1 cellular context compared by ENCODE assay signal in genomic region chr1:161502641-161503393, GRCh38.
TF ChIP-seq lines count a peak whose summit lies in the region.

No MANE protein-coding gene starts in this region.

TF ChIP-seq in K562, 482 proteins besides CTCF, POLR2A, EP300 and RAD21 (continued from another document and continues in another):
- no peak for TF ChIP-seq MITF (IDR thresholded peaks at IDR 0.05)
- peak; percentile 96 for TF ChIP-seq ARID1B (IDR thresholded peaks at IDR 0.05)
- no peak for TF ChIP-seq ZNF512 (tag; IDR thresholded peaks at IDR 0.05)
- TF ChIP-seq PRMT5 (CRISPR knock-in tag; IDR thresholded peaks at IDR 0.05): no peak
- peak; percentile 20; the same call in 1 of the 2 replicates for TF ChIP-seq NFRKB (IDR thresholded peaks at IDR 0.05; ENCODE audit: low read depth)
- TF ChIP-seq SRSF3 (IDR thresholded peaks at IDR 0.05; ENCODE audit: insufficient read depth, low read length): no peak
- no peak for TF ChIP-seq PHB2 (IDR thresholded peaks at IDR 0.05; ENCODE audit: low read depth)
- no peak for TF ChIP-seq KDM2B (CRISPR knock-in tag; IDR thresholded peaks at IDR 0.05)
- no peak for TF ChIP-seq ZNF3 (CRISPR knock-in tag; IDR thresholded peaks at IDR 0.05)
- TF ChIP-seq, protein P1, sequence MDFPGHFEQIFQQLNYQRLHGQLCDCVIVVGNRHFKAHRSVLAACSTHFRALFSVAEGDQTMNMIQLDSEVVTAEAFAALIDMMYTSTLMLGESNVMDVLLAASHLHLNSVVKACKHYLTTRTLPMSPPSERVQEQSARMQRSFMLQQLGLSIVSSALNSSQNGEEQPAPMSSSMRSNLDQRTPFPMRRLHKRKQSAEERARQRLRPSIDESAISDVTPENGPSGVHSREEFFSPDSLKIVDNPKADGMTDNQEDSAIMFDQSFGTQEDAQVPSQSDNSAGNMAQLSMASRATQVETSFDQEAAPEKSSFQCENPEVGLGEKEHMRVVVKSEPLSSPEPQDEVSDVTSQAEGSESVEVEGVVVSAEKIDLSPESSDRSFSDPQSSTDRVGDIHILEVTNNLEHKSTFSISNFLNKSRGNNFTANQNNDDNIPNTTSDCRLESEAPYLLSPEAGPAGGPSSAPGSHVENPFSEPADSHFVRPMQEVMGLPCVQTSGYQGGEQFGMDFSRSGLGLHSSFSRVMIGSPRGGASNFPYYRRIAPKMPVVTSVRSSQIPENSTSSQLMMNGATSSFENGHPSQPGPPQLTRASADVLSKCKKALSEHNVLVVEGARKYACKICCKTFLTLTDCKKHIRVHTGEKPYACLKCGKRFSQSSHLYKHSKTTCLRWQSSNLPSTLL (IDR thresholded peaks at IDR 0.05): no peak
- TF ChIP-seq STAT5B (CRISPR knock-in tag; IDR thresholded peaks at IDR 0.05): no peak
- TF ChIP-seq, protein P2, sequence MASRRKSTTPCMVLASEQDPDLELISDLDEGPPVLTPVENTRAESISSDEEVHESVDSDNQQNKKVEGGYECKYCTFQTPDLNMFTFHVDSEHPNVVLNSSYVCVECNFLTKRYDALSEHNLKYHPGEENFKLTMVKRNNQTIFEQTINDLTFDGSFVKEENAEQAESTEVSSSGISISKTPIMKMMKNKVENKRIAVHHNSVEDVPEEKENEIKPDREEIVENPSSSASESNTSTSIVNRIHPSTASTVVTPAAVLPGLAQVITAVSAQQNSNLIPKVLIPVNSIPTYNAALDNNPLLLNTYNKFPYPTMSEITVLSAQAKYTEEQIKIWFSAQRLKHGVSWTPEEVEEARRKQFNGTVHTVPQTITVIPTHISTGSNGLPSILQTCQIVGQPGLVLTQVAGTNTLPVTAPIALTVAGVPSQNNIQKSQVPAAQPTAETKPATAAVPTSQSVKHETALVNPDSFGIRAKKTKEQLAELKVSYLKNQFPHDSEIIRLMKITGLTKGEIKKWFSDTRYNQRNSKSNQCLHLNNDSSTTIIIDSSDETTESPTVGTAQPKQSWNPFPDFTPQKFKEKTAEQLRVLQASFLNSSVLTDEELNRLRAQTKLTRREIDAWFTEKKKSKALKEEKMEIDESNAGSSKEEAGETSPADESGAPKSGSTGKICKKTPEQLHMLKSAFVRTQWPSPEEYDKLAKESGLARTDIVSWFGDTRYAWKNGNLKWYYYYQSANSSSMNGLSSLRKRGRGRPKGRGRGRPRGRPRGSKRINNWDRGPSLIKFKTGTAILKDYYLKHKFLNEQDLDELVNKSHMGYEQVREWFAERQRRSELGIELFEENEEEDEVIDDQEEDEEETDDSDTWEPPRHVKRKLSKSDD (conservative IDR thresholded peaks at IDR 0.05; ENCODE audit: low read length): no peak
- TF ChIP-seq KLF10 (CRISPR knock-in tag; IDR thresholded peaks at IDR 0.05): no peak
- TF ChIP-seq RBM17 (IDR thresholded peaks at IDR 0.05; ENCODE audit: borderline replicate concordance, low read depth, low read length): no peak
- TF ChIP-seq CHD1 (IDR thresholded peaks at IDR 0.05; ENCODE audit: low read length): no peak
- TF ChIP-seq GATAD2B (IDR thresholded peaks at IDR 0.05; ENCODE audit: borderline replicate concordance): no peak
- TF ChIP-seq ZFX (CRISPR knock-in tag; IDR thresholded peaks at IDR 0.05): no peak
- no peak for TF ChIP-seq TOE1 (IDR thresholded peaks at IDR 0.05; ENCODE audit: borderline replicate concordance)
- no peak for TF ChIP-seq TOE1 (CRISPR knock-in tag; IDR thresholded peaks at IDR 0.05; ENCODE audit: borderline replicate concordance, low read depth)
- TF ChIP-seq PYGO2 (tag; IDR thresholded peaks at IDR 0.05): no peak
- TF ChIP-seq HLTF (IDR thresholded peaks at IDR 0.05): no peak
- no peak for TF ChIP-seq ZBTB12 (CRISPR knock-in tag; IDR thresholded peaks at IDR 0.05)
- TF ChIP-seq, protein P3, sequence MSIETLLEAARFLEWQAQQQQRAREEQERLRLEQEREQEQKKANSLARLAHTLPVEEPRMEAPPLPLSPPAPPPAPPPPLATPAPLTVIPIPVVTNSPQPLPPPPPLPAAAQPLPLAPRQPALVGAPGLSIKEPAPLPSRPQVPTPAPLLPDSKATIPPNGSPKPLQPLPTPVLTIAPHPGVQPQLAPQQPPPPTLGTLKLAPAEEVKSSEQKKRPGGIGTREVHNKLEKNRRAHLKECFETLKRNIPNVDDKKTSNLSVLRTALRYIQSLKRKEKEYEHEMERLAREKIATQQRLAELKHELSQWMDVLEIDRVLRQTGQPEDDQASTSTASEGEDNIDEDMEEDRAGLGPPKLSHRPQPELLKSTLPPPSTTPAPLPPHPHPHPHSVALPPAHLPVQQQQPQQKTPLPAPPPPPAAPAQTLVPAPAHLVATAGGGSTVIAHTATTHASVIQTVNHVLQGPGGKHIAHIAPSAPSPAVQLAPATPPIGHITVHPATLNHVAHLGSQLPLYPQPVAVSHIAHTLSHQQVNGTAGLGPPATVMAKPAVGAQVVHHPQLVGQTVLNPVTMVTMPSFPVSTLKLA (conservative IDR thresholded peaks at IDR 0.05): peak; percentile 17 to 37; a peak in 1 of 4 replicates
- no peak for TF ChIP-seq PURB (CRISPR knock-in tag; IDR thresholded peaks at IDR 0.05; ENCODE audit: low read depth)
- peak; percentile 81 for TF ChIP-seq PKNOX1 (IDR thresholded peaks at IDR 0.05)
- no peak for TF ChIP-seq CBX3 (IDR thresholded peaks at IDR 0.05; ENCODE audit: borderline replicate concordance in 1 of 2, low read length in 2 of 2)
- TF ChIP-seq SUPT5H (IDR thresholded peaks at IDR 0.05): no peak
- no peak for TF ChIP-seq ZBTB8A (IDR thresholded peaks at IDR 0.05; ENCODE audit: partially characterized antibody)
- TF ChIP-seq TAL1 (IDR thresholded peaks at IDR 0.05): peak; percentile 74
- TF ChIP-seq, protein P4, sequence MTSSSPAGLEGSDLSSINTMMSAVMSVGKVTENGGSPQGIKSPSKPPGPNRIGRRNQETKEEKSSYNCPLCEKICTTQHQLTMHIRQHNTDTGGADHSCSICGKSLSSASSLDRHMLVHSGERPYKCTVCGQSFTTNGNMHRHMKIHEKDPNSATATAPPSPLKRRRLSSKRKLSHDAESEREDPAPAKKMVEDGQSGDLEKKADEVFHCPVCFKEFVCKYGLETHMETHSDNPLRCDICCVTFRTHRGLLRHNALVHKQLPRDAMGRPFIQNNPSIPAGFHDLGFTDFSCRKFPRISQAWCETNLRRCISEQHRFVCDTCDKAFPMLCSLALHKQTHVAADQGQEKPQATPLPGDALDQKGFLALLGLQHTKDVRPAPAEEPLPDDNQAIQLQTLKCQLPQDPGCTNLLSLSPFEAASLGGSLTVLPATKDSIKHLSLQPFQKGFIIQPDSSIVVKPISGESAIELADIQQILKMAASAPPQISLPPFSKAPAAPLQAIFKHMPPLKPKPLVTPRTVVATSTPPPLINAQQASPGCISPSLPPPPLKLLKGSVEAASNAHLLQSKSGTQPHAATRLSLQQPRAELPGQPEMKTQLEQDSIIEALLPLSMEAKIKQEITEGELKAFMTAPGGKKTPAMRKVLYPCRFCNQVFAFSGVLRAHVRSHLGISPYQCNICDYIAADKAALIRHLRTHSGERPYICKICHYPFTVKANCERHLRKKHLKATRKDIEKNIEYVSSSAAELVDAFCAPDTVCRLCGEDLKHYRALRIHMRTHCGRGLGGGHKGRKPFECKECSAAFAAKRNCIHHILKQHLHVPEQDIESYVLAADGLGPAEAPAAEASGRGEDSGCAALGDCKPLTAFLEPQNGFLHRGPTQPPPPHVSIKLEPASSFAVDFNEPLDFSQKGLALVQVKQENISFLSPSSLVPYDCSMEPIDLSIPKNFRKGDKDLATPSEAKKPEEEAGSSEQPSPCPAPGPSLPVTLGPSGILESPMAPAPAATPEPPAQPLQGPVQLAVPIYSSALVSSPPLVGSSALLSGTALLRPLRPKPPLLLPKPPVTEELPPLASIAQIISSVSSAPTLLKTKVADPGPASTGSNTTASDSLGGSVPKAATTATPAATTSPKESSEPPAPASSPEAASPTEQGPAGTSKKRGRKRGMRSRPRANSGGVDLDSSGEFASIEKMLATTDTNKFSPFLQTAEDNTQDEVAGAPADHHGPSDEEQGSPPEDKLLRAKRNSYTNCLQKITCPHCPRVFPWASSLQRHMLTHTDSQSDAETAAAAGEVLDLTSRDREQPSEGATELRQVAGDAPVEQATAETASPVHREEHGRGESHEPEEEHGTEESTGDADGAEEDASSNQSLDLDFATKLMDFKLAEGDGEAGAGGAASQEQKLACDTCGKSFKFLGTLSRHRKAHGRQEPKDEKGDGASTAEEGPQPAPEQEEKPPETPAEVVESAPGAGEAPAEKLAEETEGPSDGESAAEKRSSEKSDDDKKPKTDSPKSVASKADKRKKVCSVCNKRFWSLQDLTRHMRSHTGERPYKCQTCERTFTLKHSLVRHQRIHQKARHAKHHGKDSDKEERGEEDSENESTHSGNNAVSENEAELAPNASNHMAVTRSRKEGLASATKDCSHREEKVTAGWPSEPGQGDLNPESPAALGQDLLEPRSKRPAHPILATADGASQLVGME (CRISPR knock-in tag; IDR thresholded peaks at IDR 0.05): no peak
- no peak for TF ChIP-seq GMEB1 (CRISPR knock-in tag; IDR thresholded peaks at IDR 0.05)
- TF ChIP-seq CREB5 (CRISPR knock-in tag; IDR thresholded peaks at IDR 0.05): no peak
- no peak for TF ChIP-seq SP2 (IDR thresholded peaks at IDR 0.05; ENCODE audit: extremely low read depth, low read depth, low read length, poor library complexity, severe bottlenecking)
- no peak for TF ChIP-seq KAT2B (IDR thresholded peaks at IDR 0.05; ENCODE audit: low read depth, low read length)
- TF ChIP-seq ZNF143 (CRISPR knock-in tag; IDR thresholded peaks at IDR 0.05): no peak
- no peak for TF ChIP-seq ZFP36 (IDR thresholded peaks at IDR 0.05; ENCODE audit: low read depth, low read length, partially characterized antibody)
- TF ChIP-seq MEF2D (tag; conservative IDR thresholded peaks at IDR 0.05; ENCODE audit: low read depth): no peak
- no peak for TF ChIP-seq ZNF41 (CRISPR knock-in tag; conservative IDR thresholded peaks at IDR 0.05)
- TF ChIP-seq ELF1 (tag; IDR thresholded peaks at IDR 0.05): no peak
- no peak for TF ChIP-seq ZNF561 (CRISPR knock-in tag; conservative IDR thresholded peaks at IDR 0.05)
- TF ChIP-seq ZNF699 (CRISPR knock-in tag; IDR thresholded peaks at IDR 0.05; ENCODE audit: insufficient replicate concordance): no peak
